28 cellular contexts compared by ENCODE assay signal in the genomic region with DNA sequence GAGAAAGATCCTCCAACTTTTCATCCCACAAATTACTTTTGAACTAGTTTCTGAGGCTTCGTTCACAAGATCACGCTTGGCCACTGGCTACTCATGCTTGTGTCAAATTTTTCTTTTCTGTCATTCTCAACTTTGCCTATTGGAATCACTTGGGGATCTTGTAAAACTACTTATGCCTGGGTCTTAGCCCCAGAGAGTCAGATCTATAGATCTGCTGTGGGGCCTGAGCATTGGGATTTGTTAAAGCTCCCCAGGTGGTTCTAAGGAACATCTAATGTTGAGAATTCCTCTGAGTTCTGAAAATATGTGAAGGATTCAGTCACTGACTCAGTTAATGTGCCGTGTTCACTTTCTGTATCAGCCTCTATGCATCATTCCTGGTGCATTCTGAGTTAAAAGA.
"Had no signal": no experiment of that assay in that cellular context is flagged by ENCODE, and none has a peak within 500 bp of the region (broad histone marks: within the 10 kb centered on the region; RNA-seq: fewer than 3 reads in every experiment).

No MANE protein-coding gene starts in this region.

- FAIRE-seq: small intestine, urothelium cell line had no signal

- H3K9me3 ChIP-seq: ovary, psoas muscle, right lobe of liver, sigmoid colon, stomach, thoracic aorta, thyroid gland, tibial nerve, upper lobe of left lung, vagina had no signal

- H2AFZ ChIP-seq: parathyroid adenoma had no signal

- H3K4me3 ChIP-seq: ovary, psoas muscle, right lobe of liver, sigmoid colon, stomach, thoracic aorta, thyroid gland, tibial nerve, upper lobe of left lung, vagina had no signal

- H3K36me3 Mint-ChIP-seq: natural killer cell treated with Interleukin-12 subunit alpha and Interleukin-12 subunit beta and Interleukin-15 and Interleukin-18, amount 100 ng/mL, for 72 hours; stimulated activated effector memory CD8-positive, alpha-beta T cell treated with anti-CD3 and anti-CD28 coated beads, Interleukin-12 subunit alpha, Interleukin-12 subunit beta, amount 100 ng/mL, for 72 hours; stimulated activated naive B cell treated with anti-CD40 and anti-IgM and Interleukin-4, amounts not matched to agents 10 μg/mL and 1 μg/mL and 100 μg/mL, for 72 hours had no signal

- H3K27me3 Mint-ChIP-seq: natural killer cell treated with Interleukin-12 subunit alpha and Interleukin-12 subunit beta and Interleukin-15 and Interleukin-18, amount 100 ng/mL, for 72 hours; progenitor cell of endocrine pancreas; stimulated activated naive B cell treated with anti-CD40 and anti-IgM and Interleukin-4, amounts not matched to agents 10 μg/mL and 1 μg/mL and 100 μg/mL, for 72 hours; stimulated activated naive CD8-positive, alpha-beta T cell treated with anti-CD3 and anti-CD28 coated beads, Interleukin-15, Interleukin-2, amounts not matched to agents 100 ng/mL and 50 ng/mL, for 24 hours had no signal

- H3K4me1 Mint-ChIP-seq: nephron progenitor cell; neural crest cell; stimulated activated effector memory CD8-positive, alpha-beta T cell treated with anti-CD3 and anti-CD28 coated beads, Interleukin-12 subunit alpha, Interleukin-12 subunit beta, amount 100 ng/mL, for 72 hours; stimulated activated naive B cell treated with anti-CD40 and anti-IgM and Interleukin-4, amounts not matched to agents 10 μg/mL and 1 μg/mL and 100 μg/mL, for 72 hours had no signal

- H3K4me1 ChIP-seq: parathyroid adenoma, psoas muscle, right lobe of liver, sigmoid colon, stomach, thyroid gland, tibial nerve, upper lobe of left lung, vagina had no signal

- H3K27ac Mint-ChIP-seq: natural killer cell treated with Interleukin-12 subunit alpha and Interleukin-12 subunit beta and Interleukin-15 and Interleukin-18, amount 100 ng/mL, for 72 hours; nephron progenitor cell; progenitor cell of endocrine pancreas; stimulated activated effector memory CD8-positive, alpha-beta T cell treated with anti-CD3 and anti-CD28 coated beads, Interleukin-12 subunit alpha, Interleukin-12 subunit beta, amount 100 ng/mL, for 72 hours; stimulated activated naive B cell treated with anti-CD40 and anti-IgM and Interleukin-4, amounts not matched to agents 10 μg/mL and 1 μg/mL and 100 μg/mL, for 72 hours; stimulated activated naive CD8-positive, alpha-beta T cell treated with anti-CD3 and anti-CD28 coated beads, Interleukin-15, Interleukin-2, amounts not matched to agents 100 ng/mL and 50 ng/mL, for 24 hours had no signal

- H3K4me3 Mint-ChIP-seq: natural killer cell treated with Interleukin-12 subunit alpha and Interleukin-12 subunit beta and Interleukin-15 and Interleukin-18, amount 100 ng/mL, for 72 hours; nephron progenitor cell; neural crest cell; stimulated activated effector memory CD8-positive, alpha-beta T cell treated with anti-CD3 and anti-CD28 coated beads, Interleukin-12 subunit alpha, Interleukin-12 subunit beta, amount 100 ng/mL, for 72 hours; stimulated activated naive B cell treated with anti-CD40 and anti-IgM and Interleukin-4, amounts not matched to agents 10 μg/mL and 1 μg/mL and 100 μg/mL, for 72 hours; stimulated activated naive CD8-positive, alpha-beta T cell treated with anti-CD3 and anti-CD28 coated beads, Interleukin-15, Interleukin-2, amounts not matched to agents 100 ng/mL and 50 ng/mL, for 24 hours had no signal

- ATAC-seq: natural killer cell treated with Interleukin-12 subunit alpha and Interleukin-12 subunit beta and Interleukin-15 and Interleukin-18, amount 100 ng/mL, for 72 hours; psoas muscle; right cardiac atrium; right lobe of liver; stimulated activated effector memory CD8-positive, alpha-beta T cell treated with anti-CD3 and anti-CD28 coated beads, Interleukin-12 subunit alpha, Interleukin-12 subunit beta, amount 100 ng/mL, for 72 hours; stimulated activated naive B cell treated with anti-CD40 and anti-IgM and Interleukin-4, amounts not matched to agents 10 μg/mL and 1 μg/mL and 100 μg/mL, for 72 hours had no signal

- H3K79me2 ChIP-seq: parathyroid adenoma had no signal

- DNase-seq: nephron progenitor cell; occipital lobe; ovary; posterior cingulate gyrus; psoas muscle; right cardiac atrium; right lobe of liver; sigmoid colon; small intestine; stimulated activated CD4-positive, alpha-beta T cell treated with anti-CD3 and anti-CD28 coated beads, Interleukin-15, amount 100 ng/mL, for 24 hours; stimulated activated CD4-positive, alpha-beta T cell treated with anti-CD3 and anti-CD28 coated beads, Interleukin-2, amount 100 ng/mL, for 24 hours; stimulated activated CD4-positive, alpha-beta T cell treated with anti-CD3 and anti-CD28 coated beads, Interleukin-2, amount 100 ng/mL, for 48 hours; stimulated activated CD4-positive, alpha-beta T cell treated with anti-CD3 and anti-CD28 coated beads, Interleukin-4, amount 100 ng/mL, for 24 hours; stimulated activated naive B cell treated with anti-CD40 and anti-IgM and Interleukin-4, amounts not matched to agents 10 μg/mL and 1 μg/mL and 100 μg/mL, for 72 hours; stimulated activated naive CD4-positive, alpha-beta T cell treated with Interleukin-2 at 50 U/mL for 16 hours; stomach; thyroid gland; upper lobe of left lung had no signal

- H3K9ac ChIP-seq: parathyroid adenoma had no signal

- H3K27ac ChIP-seq: ovary, parathyroid adenoma, psoas muscle, right lobe of liver, sigmoid colon, stomach, thoracic aorta, thyroid gland, tibial nerve, upper lobe of left lung, vagina had no signal

- H3K9me3 Mint-ChIP-seq: stimulated activated naive CD8-positive, alpha-beta T cell treated with anti-CD3 and anti-CD28 coated beads, Interleukin-15, Interleukin-2, amounts not matched to agents 100 ng/mL and 50 ng/mL, for 24 hours had no signal

- H3K27me3 ChIP-seq: ovary, right lobe of liver, sigmoid colon, stomach, thyroid gland, tibial nerve, upper lobe of left lung, vagina had no signal

- H3K36me3 ChIP-seq: ovary, right lobe of liver, sigmoid colon, stomach, thoracic aorta, thyroid gland, tibial nerve, upper lobe of left lung, vagina had no signal
